Comparison of ENCODE assay signal across 19 cellular contexts in the genomic region with DNA sequence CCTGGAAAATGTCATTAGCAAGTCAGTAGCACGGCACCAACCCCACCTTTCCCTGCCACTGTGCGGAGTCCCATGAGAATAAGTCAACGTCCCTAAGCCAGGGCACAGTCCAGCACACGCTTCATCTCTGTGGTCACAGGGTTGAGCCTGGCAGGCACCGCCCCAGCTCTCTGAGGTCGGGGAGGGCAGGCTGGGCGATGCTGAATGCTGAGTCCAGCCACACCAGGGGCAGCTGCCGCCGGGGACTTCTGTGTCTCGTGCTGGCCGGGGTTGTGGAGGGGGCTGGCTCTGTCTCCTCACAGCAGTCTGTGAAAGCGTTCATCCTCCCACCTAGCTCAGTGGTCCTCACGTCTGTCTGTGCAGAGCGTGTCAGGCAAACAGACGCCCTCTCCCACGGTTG. TPM values are rescaled to one million over a fixed set of nuclear protein-coding genes. Genes with fewer than 3 reads are reported as not detected.
DNase-seq lines count a peak whose midpoint lies in the region; ATAC-seq, FAIRE-seq and TF ChIP-seq lines count a peak whose summit lies in the region.
"Had no signal": no experiment of that assay in that cellular context is flagged by ENCODE, and none has a peak within 500 bp of the region (broad histone marks: within the 10 kb centered on the region; RNA-seq: fewer than 3 reads in every experiment).

No MANE protein-coding gene starts in this region.

- H3K9me3 Mint-ChIP-seq in naive B cell, result no peaks in the 10 kb centered on the region

- ATAC-seq in naive B cell (ENCODE audit: low read depth in 2 of 2) (no peak), sciatic nerve (peak; percentile 38), HG03045 (IDR thresholded peaks at IDR 0.05; ENCODE audit: unreplicated experiment) (no peak)
- ATAC-seq: GM12878 had no signal

- no peaks in the 10 kb centered on the region for H3K27me3 Mint-ChIP-seq in naive B cell

- H3K23ac ChIP-seq in H1 (ENCODE audit: insufficient read length) (no peak overlapping the region), mesenchymal stem cell (ENCODE audit: low read length in 2 of 2) (no peak overlapping the region)

- H3K9me3 ChIP-seq in SJCRH30 (replicated peaks) (no peaks in the 10 kb centered on the region), H1 (ENCODE audit: insufficient read depth in 2 of 2, low read depth in 1 of 2, low read length in 1 of 2) (no peaks in the 10 kb centered on the region; a peak in 1 of 4 replicates), mesenchymal stem cell (ENCODE audit: control insufficient read depth, low read length) (no peaks in the 10 kb centered on the region)

- H2BK120ac ChIP-seq in H1 (replicated peaks; ENCODE audit: low read depth, low read length) (no peak overlapping the region), mesenchymal stem cell (ENCODE audit: low read depth, low read length) (no peak overlapping the region)

- H3K56ac ChIP-seq in H1 (replicated peaks; ENCODE audit: insufficient read length, low read depth, low read length), result no peak overlapping the region

- H2AFZ ChIP-seq in H1 (ENCODE audit: low read length), result no peak overlapping the region
- no peak overlapping the region for H2AFZ ChIP-seq in mesenchymal stem cell (ENCODE audit: low read depth, low read length)
- H2AFZ ChIP-seq: GM23338 had no signal

- no peak for TF ChIP-seq POLR2A in H1 (IDR thresholded peaks at IDR 0.05; ENCODE audit: control extremely low read depth in 1 of 2, low read depth in 2 of 2, low read length in 2 of 2)

- peaks cover 21 to 48% (median 34%) of the 10 kb centered on the region in 3 donors for H3K4me1 Mint-ChIP-seq in naive B cell

- DNase-seq in SJCRH30, result peak; percentile 61
- no peak for DNase-seq in H1 (ENCODE audit: low read depth in 1 of 2, low spot score in 2 of 2)
- DNase-seq in naive B cell, result no peak
- DNase-seq in sciatic nerve (ENCODE audit: low spot score), result peak; percentile 48
- no peak for DNase-seq in mesenchymal stem cell
- no peak for DNase-seq in D721Med (ENCODE audit: insufficient read length, low spot score)
- no peak for DNase-seq in COLO829 (ENCODE audit: low spot score)
- DNase-seq: C1 segment of cervical spinal cord, DMS 273 treated with DMSO at 0.1 percent for 48 hours, NCI-H1105 treated with DMSO at 0.1 percent for 48 hours, NCI-H1694, NCI-H2081 treated with DMSO at 0.1 percent for 48 hours, NCI-H510A treated with DMSO at 0.1 percent for 48 hours, NCI-H82, Right ventricle myocardium superior had no signal

- H4K91ac ChIP-seq in H1 (replicated peaks; ENCODE audit: insufficient read length, low read length) (no peak overlapping the region), mesenchymal stem cell (ENCODE audit: low read length) (no peak overlapping the region)

- H2BK15ac ChIP-seq in H1 (ENCODE audit: low read length) (no peak overlapping the region), mesenchymal stem cell (ENCODE audit: low read depth, poor library complexity, severe bottlenecking) (no peak overlapping the region)

- no peak overlapping the region for H3K4me2 ChIP-seq in H1 (ENCODE audit: insufficient read depth in 1 of 2, low read depth in 2 of 2, low read length in 2 of 2)
- no peak overlapping the region for H3K4me2 ChIP-seq in mesenchymal stem cell (ENCODE audit: low read length, poor library complexity, severe bottlenecking)
- H3K4me2 ChIP-seq: GM23338 had no signal

- no peak overlapping the region for H4K5ac ChIP-seq in H1 (ENCODE audit: insufficient read length, low read depth, low read length)

- intact Hi-C loops in sciatic nerve (cut with DNase I), result no loop called here

- no peak overlapping the region for H3K4me3 Mint-ChIP-seq in naive B cell
- H3K4me3 Mint-ChIP-seq: GM23338 had no signal

- H3K36me3 ChIP-seq in SJCRH30 (peaks cover 3% of the 10 kb centered on the region; the same call in 1 of the 2 replicates), H1 (ENCODE audit: control insufficient read depth in 2 of 4, insufficient read depth in 4 of 4, low read length in 3 of 4) (peaks cover 0 to 12% (median 7%) of the 10 kb centered on the region in 4 experiments; a peak in 5 of 8 replicates), mesenchymal stem cell (ENCODE audit: control insufficient read depth in 1 of 2, insufficient read depth in 2 of 2, low read depth in 1 of 2, low read length in 2 of 2) (peaks cover 36 to 42% of the 10 kb centered on the region in 2 experiments)

- H3K27ac ChIP-seq in SJCRH30 (peak overlapping the region; percentile 90), H1 (ENCODE audit: low read depth, low read length) (no peak overlapping the region), mesenchymal stem cell (ENCODE audit: low read length, poor library complexity, severe bottlenecking) (no peak overlapping the region)
- H3K27ac ChIP-seq: SK-N-MC had no signal

- TF ChIP-seq CTCF in H1 (IDR thresholded peaks at IDR 0.05; ENCODE audit: control extremely low read depth in 1 of 3, insufficient read depth in 1 of 3, low read depth in 1 of 3, low read length in 3 of 3) (no peak), D721Med (IDR thresholded peaks at IDR 0.05; ENCODE audit: insufficient read depth, missing control alignments) (no peak)

- H3K9ac ChIP-seq in H1 (replicated peaks in 1 of 4; ENCODE audit: extremely low read depth in 1 of 4, low read depth in 3 of 4, low read length in 3 of 4), result no peak overlapping the region
- no peak overlapping the region for H3K9ac ChIP-seq in mesenchymal stem cell (ENCODE audit: low read length)

- CTCF ChIA-PET in H1 (lab: Charles Lee; ENCODE audit: partially characterized antibody), result interaction anchor here (0.6 to 4.5 kb wide), 14 partner anchors 8 to 321 kb away, joined by 3 to 27 read pairs (median 4); no protein-coding TSS in a partner anchor

- no peak overlapping the region for H2AK5ac ChIP-seq in H1 (ENCODE audit: low read depth, low read length)
- H2AK5ac ChIP-seq in mesenchymal stem cell (ENCODE audit: low read length, severe bottlenecking), result no peak overlapping the region

- H3K4ac ChIP-seq in H1 (replicated peaks; ENCODE audit: insufficient read length, low read depth, low read length), result no peak overlapping the region
- H3K4ac ChIP-seq in mesenchymal stem cell (ENCODE audit: low read depth in 1 of 2, low read length in 2 of 2), result no peak overlapping the region

- FAIRE-seq in H1 (lab: Jason Lieb, UNC) (no peak), D721Med (lab: Jason Lieb, UNC) (no peak)
- FAIRE-seq: GM12878 had no signal

- H2BK5ac ChIP-seq in H1 (ENCODE audit: low read depth, low read length), result peak overlapping the region; percentile 35; the same call in 1 of the 2 replicates
- no peak overlapping the region for H2BK5ac ChIP-seq in mesenchymal stem cell (ENCODE audit: low read depth, low read length, poor library complexity, severe bottlenecking)

- H2BK12ac ChIP-seq in H1 (ENCODE audit: low read depth, low read length) (no peak overlapping the region), mesenchymal stem cell (ENCODE audit: low read length in 2 of 2) (no peak overlapping the region)

- H2BK20ac ChIP-seq in H1 (ENCODE audit: low read length), result no peak overlapping the region

- TF ChIP-seq EP300 in H1 (IDR thresholded peaks at IDR 0.05; ENCODE audit: borderline replicate concordance in 1 of 2, low read depth in 2 of 2, low read length in 2 of 2), result no peak

- WGBS in H1 (ENCODE audit: extremely low coverage in 1 of 2, insufficient coverage in 1 of 2, insufficient read length in 1 of 2, insufficient replicate concordance in 2 of 2, low coverage in 1 of 2, low lambda C conversion rate in 2 of 2, missing lambda C conversion rate in 1 of 2), 2 experiments, result 93% methylated on average over 16 of the region's 16 CpGs; no CpG with 5 or more reads in 1 of the 2 experiments
- WGBS in mesenchymal stem cell, result 96% methylated on average over 15 of the region's 16 CpGs

- peaks cover 0 to 3% of the 10 kb centered on the region in 2 experiments for H4K20me1 ChIP-seq in H1 (replicated peaks in 1 of 2; ENCODE audit: control insufficient read depth in 1 of 2, insufficient read depth in 2 of 2, low read length in 2 of 2)

- peaks cover 26% of the 10 kb centered on the region for H3K4me1 ChIP-seq in SJCRH30
- H3K4me1 ChIP-seq in H1 (replicated peaks in 1 of 4; ENCODE audit: control insufficient read depth in 3 of 4, insufficient read depth in 4 of 4, low read length in 3 of 4), result peaks cover 0 to 5% (median 2%) of the 10 kb centered on the region in 4 experiments; a peak in 3 of 7 replicates
- H3K4me1 ChIP-seq in mesenchymal stem cell (ENCODE audit: control insufficient read depth, insufficient read depth, low read depth, low read length), result peaks cover 5% of the 10 kb centered on the region

- no peak overlapping the region; the same call in 1 of the 2 replicates for H4K8ac ChIP-seq in H1 (ENCODE audit: extremely low read depth, insufficient read depth, low read length)
- H4K8ac ChIP-seq in mesenchymal stem cell (ENCODE audit: low read length), result no peak overlapping the region

- no peak overlapping the region for H3K14ac ChIP-seq in H1 (ENCODE audit: insufficient read length)
- no peak overlapping the region for H3K14ac ChIP-seq in mesenchymal stem cell (ENCODE audit: low read length in 2 of 2)

- H3K79me2 ChIP-seq in H1 (ENCODE audit: control insufficient read depth in 1 of 2, insufficient read depth in 2 of 2, low read length in 2 of 2), result peaks cover 0 to 3% of the 10 kb centered on the region in 2 experiments; a peak in 2 of 4 replicates

- POLR2A ChIA-PET in H1 (lab: Charles Lee; ENCODE audit: partially characterized antibody), result no interaction called here

- H3K18ac ChIP-seq in H1 (ENCODE audit: extremely low read depth, low read length) (no peak overlapping the region), mesenchymal stem cell (ENCODE audit: low read depth in 1 of 2, low read length in 2 of 2) (no peak overlapping the region)

- H3K27me3 ChIP-seq in SJCRH30, result no peaks in the 10 kb centered on the region
- H3K27me3 ChIP-seq in H1 (replicated peaks in 1 of 4; ENCODE audit: control insufficient read depth in 3 of 4, extremely low read depth in 1 of 4, insufficient read depth in 3 of 4, low read length in 3 of 4), result no peaks in the 10 kb centered on the region
- no peaks in the 10 kb centered on the region for H3K27me3 ChIP-seq in mesenchymal stem cell (ENCODE audit: control insufficient read depth in 1 of 2, insufficient read depth in 1 of 2, low read length in 2 of 2)

- peak overlapping the region; percentile 17 to 94 (median 86) for H3K27ac Mint-ChIP-seq in naive B cell
- H3K27ac Mint-ChIP-seq: GM23338 had no signal

- H3K4me3 ChIP-seq in SJCRH30, result peak overlapping the region; percentile 12
- H3K4me3 ChIP-seq in H1 (ENCODE audit: extremely low read depth in 1 of 4, insufficient read depth in 2 of 4, low read depth in 3 of 4, low read length in 4 of 4), result no peak overlapping the region
- no peak overlapping the region for H3K4me3 ChIP-seq in mesenchymal stem cell (ENCODE audit: insufficient read depth in 1 of 2, low read depth in 1 of 2, low read length in 2 of 2)
- H3K4me3 ChIP-seq: GM12878, GM23338, SK-N-MC had no signal

- no peaks in the 10 kb centered on the region for H3K23me2 ChIP-seq in H1 (ENCODE audit: low read depth, low read length)

- peaks cover 14 to 20% of the 10 kb centered on the region in 2 donors for H3K36me3 Mint-ChIP-seq in naive B cell

- H3K79me1 ChIP-seq in H1 (ENCODE audit: low read depth, low read length) (peaks cover 14% of the 10 kb centered on the region; the same call in 1 of the 2 replicates), mesenchymal stem cell (replicated peaks; ENCODE audit: low read length, poor library complexity, severe bottlenecking) (peaks cover 35% of the 10 kb centered on the region)

- no peak for TF ChIP-seq RAD21 in H1 (IDR thresholded peaks at IDR 0.05 in 1 of 2, conservative IDR thresholded peaks at IDR 0.05 in 1 of 2; ENCODE audit: low read depth in 2 of 2, low read length in 2 of 2)

RNA-seq across cellular contexts. Expression of gene BANP, which starts 53.2 kb away (rescaled TPM):
- 18.4 and 20.2 TPM in 2 replicates for total RNA-seq in SJCRH30 (2014; rRNA removed; shearing (Covaris generic))
- 39.3 and 39.8 TPM in 2 replicates for total RNA-seq in H1 (2021; fragmentation: NEBNext Ultra II Directional; extraction: Animal tissue kit (Norgen Biotek cat#: 25700))
- polyA plus RNA-seq in H1 (2011; rRNA removed), result 25.8 and 29.0 TPM in 2 replicates
- 33.5 TPM for polyA plus RNA-seq in H1 (2011; cell fraction: cytosol; rRNA removed)
- 65.3 TPM for polyA plus RNA-seq in H1 (2011; cell fraction: nucleus; rRNA removed)
- polyA plus RNA-seq in H1 (2012, experiment 1 of 2), result 20.1 to 25.9 TPM (median 23.8 TPM) in 4 replicates
- polyA plus RNA-seq in H1 (2012, experiment 2 of 2), result 21.4 TPM
- polyA plus RNA-seq in H1 (2013, experiment 1 of 2), result 20.6 TPM
- 21.1 TPM for polyA plus RNA-seq in H1 (2013, experiment 2 of 2)
- polyA minus RNA-seq in H1 (2011; rRNA and poly(A)+ RNA removed), result 45.5 and 52.3 TPM in 2 replicates
- polyA minus RNA-seq in H1 (2011; cell fraction: cytosol; rRNA and poly(A)+ RNA removed), result 25.0 TPM
- polyA minus RNA-seq in H1 (2011; cell fraction: nucleus; rRNA and poly(A)+ RNA removed), result 52.7 TPM
- 10 to 100 TPM; 24.3 to 40.1 (median 28.5) TPM for polyA plus RNA-seq in naive B cell (ENCODE audit: low read depth in 6 of 6)
- 32.3 TPM for total RNA-seq in sciatic nerve
- polyA plus RNA-seq in mesenchymal stem cell (2013, experiment 1 of 2), result 10.8 TPM
- polyA plus RNA-seq in mesenchymal stem cell (2013, experiment 2 of 2), result 11.0 TPM

Comparison
In these comparisons a context has a peak if more than half of its experiments do, and no peak if none do; other contexts are left out.
1. DNase-seq: peak in SJCRH30 (2 of 2) and sciatic nerve (single experiment); none in H1 (0 of 2), naive B cell (single experiment), mesenchymal stem cell (single experiment), D721Med (single experiment) and COLO829 (single experiment).